Comparison of ENCODE assay signal across 21 cellular contexts in genomic region chr2:178328037-178328436, GRCh38.
A peak's percentile ranks its signal among the peaks of the same experiment; 100 is the strongest.
DNase-seq lines count a peak whose midpoint lies in the region; ATAC-seq and TF ChIP-seq lines count a peak whose summit lies in the region.
"Had no signal": no experiment of that assay in that cellular context is flagged by ENCODE, and none has a peak within 500 bp of the region (broad histone marks: within the 10 kb centered on the region; RNA-seq: fewer than 3 reads in every experiment).

No MANE protein-coding gene starts in this region.

- no peak overlapping the region for H3K4me2 ChIP-seq in GM23248 (ENCODE audit: unreplicated experiment)

- no peaks in the 10 kb centered on the region for H4K20me1 ChIP-seq in GM23248 (ENCODE audit: insufficient read depth)

- in situ Hi-C loops in GM23248 (cut with MboI) = no loop called here

- no peaks in the 10 kb centered on the region for H3K27me3 ChIP-seq in GM23248 (replicated peaks; ENCODE audit: insufficient read depth)
- H3K27me3 ChIP-seq: breast epithelium, right atrium auricular region had no signal

- H3K36me3 Mint-ChIP-seq in chondrocyte (ENCODE audit: low read depth) (no peaks in the 10 kb centered on the region), MCF 10A (ENCODE audit: insufficient read depth, unreplicated experiment) (peaks cover 7% of the 10 kb centered on the region)
- H3K36me3 Mint-ChIP-seq: activated CD4-positive, alpha-beta memory T cell treated with anti-CD3 and anti-CD28 coated beads for 36 hours; activated naive CD4-positive, alpha-beta T cell treated with anti-CD3 and anti-CD28 coated beads, Interleukin-2, amount 50 U/mL, for 24 hours; CD8-positive, alpha-beta T cell; naive thymus-derived CD8-positive, alpha-beta T cell had no signal

- H3K9me3 Mint-ChIP-seq in chondrocyte (ENCODE audit: low read depth) (no peaks in the 10 kb centered on the region), MCF 10A (ENCODE audit: unreplicated experiment) (no peaks in the 10 kb centered on the region)
- H3K9me3 Mint-ChIP-seq: activated CD4-positive, alpha-beta memory T cell treated with anti-CD3 and anti-CD28 coated beads for 36 hours; activated naive CD4-positive, alpha-beta T cell treated with anti-CD3 and anti-CD28 coated beads, Interleukin-2, amount 50 U/mL, for 24 hours; activated T-cell treated with anti-CD3 and anti-CD28 coated beads, Interleukin-2, amount 50 U/mL, for 24 hours; CD8-positive, alpha-beta T cell; naive thymus-derived CD8-positive, alpha-beta T cell; stimulated activated naive CD8-positive, alpha-beta T cell treated with anti-CD3 and anti-CD28 coated beads, Interleukin-15, Interleukin-2, amounts not matched to agents 100 ng/mL and 50 ng/mL, for 24 hours had no signal

- no peaks in the 10 kb centered on the region for H3F3A ChIP-seq in GM23248 (ENCODE audit: insufficient read depth)

- no TSS peak for BruUV-seq in MCF 10A (replicated peaks; lab: Mats Ljungman, UMichigan)

- H3K9me3 ChIP-seq in GM23248 (ENCODE audit: low read depth) = no peaks in the 10 kb centered on the region
- H3K9me3 ChIP-seq: breast epithelium, right atrium auricular region had no signal

- intact Hi-C loops in MCF 10A (cut with micrococcal nuclease) = no loop called here

- no peaks in the 10 kb centered on the region for H3K27me3 Mint-ChIP-seq in chondrocyte (ENCODE audit: low read depth)
- H3K27me3 Mint-ChIP-seq in MCF 10A (ENCODE audit: insufficient read depth, unreplicated experiment) = no peaks in the 10 kb centered on the region

- no peaks in the 10 kb centered on the region; the same call in 1 of the 2 replicates for H3K9me2 ChIP-seq in GM23248 (ENCODE audit: insufficient read depth)

- CTCF ChIA-PET in MCF 10A (lab: Yijun Ruan, JAX) = interaction anchor here (0.7 kb wide), 1 partner anchor 152 kb away, joined by 5 read pairs; no protein-coding TSS in a partner anchor

- 60 to 62% methylated on average over 1 of the region's 1 CpG for WGBS in GM23248 (ENCODE audit: low coverage in 1 of 2, low lambda C conversion rate in 2 of 2, missing lambda C conversion rate in 2 of 2), 2 experiments

- H3K79me2 ChIP-seq in GM23248 (ENCODE audit: insufficient read depth) = no peaks in the 10 kb centered on the region

- H3K4me1 Mint-ChIP-seq in chondrocyte (ENCODE audit: low read depth) = peaks cover 32% of the 10 kb centered on the region
- H3K4me1 Mint-ChIP-seq in MCF 10A (ENCODE audit: insufficient read depth, unreplicated experiment) = peaks cover 9% of the 10 kb centered on the region
- H3K4me1 Mint-ChIP-seq: activated naive CD4-positive, alpha-beta T cell treated with anti-CD3 and anti-CD28 coated beads, Interleukin-2, amount 50 U/mL, for 24 hours had no signal

- POLR2A ChIA-PET in MCF 10A (lab: Yijun Ruan, JAX) = interaction anchor here (1.3 kb wide), 1 partner anchor 10 kb away, joined by 3 read pairs; no protein-coding TSS in a partner anchor

- DNase-seq in GM23248 (peak; percentile 10), chondrocyte (ENCODE audit: low spot score) (no peak), iris pigment epithelial cell (ENCODE audit: low read depth) (peak; percentile 34), pulmonary artery endothelial cell (ENCODE audit: low read depth, low spot score) (peak; percentile 3), MCF 10A (ENCODE audit: unreplicated experiment) (no peak)
- DNase-seq: activated CD4-positive, alpha-beta memory T cell treated with anti-CD3 and anti-CD28 coated beads for 36 hours; activated T-cell treated with anti-CD3 and anti-CD28 coated beads, Interleukin-2, amount 50 U/mL, for 24 hours; CD8-positive, alpha-beta T cell; effector memory CD4-positive, alpha-beta T cell; naive thymus-derived CD8-positive, alpha-beta T cell; NCI-H1436; SHP77; T-helper 1 cell had no signal

- no peaks in the 10 kb centered on the region for H3K36me3 ChIP-seq in GM23248 (ENCODE audit: low read depth)
- H3K36me3 ChIP-seq: breast epithelium had no signal

- no peak overlapping the region for H3K4me3 ChIP-seq in GM23248
- H3K4me3 ChIP-seq: breast epithelium, right atrium auricular region had no signal

- H3K27ac Mint-ChIP-seq in chondrocyte (ENCODE audit: unreplicated experiment) (peak overlapping the region; percentile 80), MCF 10A (ENCODE audit: low read depth, unreplicated experiment) (no peak overlapping the region)
- H3K27ac Mint-ChIP-seq: activated CD4-positive, alpha-beta memory T cell treated with anti-CD3 and anti-CD28 coated beads for 36 hours; activated naive CD4-positive, alpha-beta T cell treated with anti-CD3 and anti-CD28 coated beads, Interleukin-2, amount 50 U/mL, for 24 hours; activated T-cell treated with anti-CD3 and anti-CD28 coated beads, Interleukin-2, amount 50 U/mL, for 24 hours; CD8-positive, alpha-beta T cell; naive thymus-derived CD8-positive, alpha-beta T cell; stimulated activated naive CD8-positive, alpha-beta T cell treated with anti-CD3 and anti-CD28 coated beads, Interleukin-15, Interleukin-2, amounts not matched to agents 100 ng/mL and 50 ng/mL, for 24 hours had no signal

- H3K27ac ChIP-seq in GM23248 = no peak overlapping the region
- H3K27ac ChIP-seq: breast epithelium, right atrium auricular region had no signal

- H3K4me1 ChIP-seq in GM23248 (ENCODE audit: insufficient read depth) = 0 out of 2 replicates have a peak, but pooled peaks cover 6% of the 10 kb centered on the region
- H3K4me1 ChIP-seq: breast epithelium had no signal

- H2AFZ ChIP-seq in GM23248 = no peak overlapping the region; the same call in 1 of the 2 replicates

- no peak overlapping the region for H3K9ac ChIP-seq in GM23248

- H3K4me3 Mint-ChIP-seq in chondrocyte (ENCODE audit: unreplicated experiment) (no peak overlapping the region), MCF 10A (ENCODE audit: unreplicated experiment) (no peak overlapping the region)
- H3K4me3 Mint-ChIP-seq: activated CD4-positive, alpha-beta memory T cell treated with anti-CD3 and anti-CD28 coated beads for 36 hours; activated naive CD4-positive, alpha-beta T cell treated with anti-CD3 and anti-CD28 coated beads, Interleukin-2, amount 50 U/mL, for 24 hours; activated T-cell treated with anti-CD3 and anti-CD28 coated beads, Interleukin-2, amount 50 U/mL, for 24 hours; CD8-positive, alpha-beta T cell; naive thymus-derived CD8-positive, alpha-beta T cell; stimulated activated naive CD8-positive, alpha-beta T cell treated with anti-CD3 and anti-CD28 coated beads, Interleukin-15, Interleukin-2, amounts not matched to agents 100 ng/mL and 50 ng/mL, for 24 hours had no signal

- TF ChIP-seq CTCF in chondrocyte (IDR thresholded peaks at IDR 0.05) (no peak), MCF 10A (IDR thresholded peaks at IDR 0.05; ENCODE audit: unreplicated experiment) (no peak)

- no peak for ATAC-seq in GM18511 (IDR thresholded peaks at IDR 0.05; ENCODE audit: unreplicated experiment)
- ATAC-seq in HG02885 (IDR thresholded peaks at IDR 0.05; ENCODE audit: poor library complexity, unreplicated experiment) = no peak
- no peak for ATAC-seq in HG02678 (IDR thresholded peaks at IDR 0.05; ENCODE audit: unreplicated experiment)
- ATAC-seq: CD8-positive, alpha-beta T cell; left lobe of liver; naive thymus-derived CD8-positive, alpha-beta T cell had no signal

Comparison
In these comparisons a context has a peak if more than half of its experiments do, and no peak if none do; other contexts are left out.
1. DNase-seq: peak in GM23248 (single experiment), iris pigment epithelial cell (single experiment) and pulmonary artery endothelial cell (single experiment); none in chondrocyte (single experiment) and MCF 10A (single experiment).